In the genomic region with DNA sequence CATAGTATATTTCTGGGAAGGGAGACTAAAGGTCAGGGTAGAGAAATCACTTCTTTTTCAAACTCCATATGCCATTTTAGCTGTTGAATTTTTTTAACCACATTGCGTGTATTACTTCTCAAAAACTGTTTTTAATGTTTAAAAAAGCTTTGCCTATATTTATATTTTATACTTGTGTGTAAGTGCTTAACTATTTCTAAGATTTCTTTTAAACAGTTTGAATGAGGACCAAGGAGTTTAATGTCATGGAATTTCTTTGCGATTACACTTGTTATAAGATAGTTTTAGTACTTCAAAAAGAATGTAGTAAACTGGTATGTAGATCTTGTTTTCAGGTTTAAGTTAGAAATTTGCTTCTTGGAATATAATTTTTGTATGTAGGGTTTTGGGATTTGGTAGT, we compare ENCODE assay signal across 28 cellular contexts.
"Had no signal": no experiment of that assay in that cellular context is flagged by ENCODE, and none has a peak within 500 bp of the region (broad histone marks: within the 10 kb centered on the region; RNA-seq: fewer than 3 reads in every experiment).

No MANE protein-coding gene starts in this region.

- H3K9me3 ChIP-seq: colonic mucosa, esophagus muscularis mucosa, esophagus squamous epithelium, gastrocnemius medialis, gastroesophageal sphincter, heart left ventricle, heart right ventricle had no signal

- FAIRE-seq: endometrium, endothelial cell of umbilical vein had no signal

- H3K9me3 Mint-ChIP-seq: dendritic cell treated with granulocyte-macrophage colony-stimulating factor and Interleukin-4, amounts not matched to agents 40 ng/mL and 50 ng/mL, for 4 days; effector memory CD8-positive, alpha-beta T cell had no signal

- H3K4me3 ChIP-seq: colonic mucosa, coronary artery, dorsolateral prefrontal cortex, esophagus muscularis mucosa, esophagus squamous epithelium, gastrocnemius medialis, gastroesophageal sphincter, heart left ventricle, heart right ventricle, hepatocyte had no signal

- ATAC-seq: effector memory CD8-positive, alpha-beta T cell; esophagus mucosa; foreskin keratinocyte; gastrocnemius medialis; gastroesophageal sphincter; heart left ventricle; heart right ventricle had no signal

- H3K4me3 Mint-ChIP-seq: dendritic cell treated with granulocyte-macrophage colony-stimulating factor and Interleukin-4, amounts not matched to agents 40 ng/mL and 50 ng/mL, for 4 days; effector memory CD8-positive, alpha-beta T cell; endodermal cell had no signal

- H3K27ac Mint-ChIP-seq: dendritic cell treated with granulocyte-macrophage colony-stimulating factor and Interleukin-4, amounts not matched to agents 40 ng/mL and 50 ng/mL, for 4 days; effector memory CD8-positive, alpha-beta T cell; endodermal cell had no signal

- H3K4me1 ChIP-seq: colonic mucosa, esophagus muscularis mucosa, esophagus squamous epithelium, foreskin keratinocyte, gastrocnemius medialis, gastroesophageal sphincter, heart left ventricle, heart right ventricle had no signal

- H3K36me3 ChIP-seq: colonic mucosa had no signal

- DNase-seq: colonic mucosa; cortex of kidney; dermis blood vessel endothelial cell; dorsolateral prefrontal cortex; effector CD4-positive, alpha-beta T cell; effector CD8-positive, alpha-beta T cell; effector memory CD4-positive, alpha-beta T cell; effector memory CD8-positive, alpha-beta T cell; endodermal cell; erythroblast; esophagus squamous epithelium; foreskin fibroblast; foreskin keratinocyte; foreskin melanocyte; gastrocnemius medialis; glutamatergic neuron; head of caudate nucleus; heart left ventricle; heart right ventricle had no signal

- H2AFZ ChIP-seq: hepatocyte had no signal

- H3K27ac ChIP-seq: colonic mucosa, coronary artery, dorsolateral prefrontal cortex, epithelial cell of prostate, esophagus muscularis mucosa, esophagus squamous epithelium, foreskin keratinocyte, gastrocnemius medialis, gastroesophageal sphincter, heart left ventricle, heart right ventricle, hepatocyte had no signal

- H3K4me2 ChIP-seq: hepatocyte had no signal

- H3K27me3 Mint-ChIP-seq: dendritic cell treated with granulocyte-macrophage colony-stimulating factor and Interleukin-4, amounts not matched to agents 40 ng/mL and 50 ng/mL, for 4 days; effector memory CD8-positive, alpha-beta T cell had no signal

- H3K27me3 ChIP-seq: colonic mucosa, dorsolateral prefrontal cortex, esophagus muscularis mucosa, esophagus squamous epithelium, foreskin keratinocyte, gastrocnemius medialis, gastroesophageal sphincter, heart left ventricle, heart right ventricle, hepatocyte had no signal
